25 cellular contexts compared by ENCODE assay signal in genomic region chr5:154612666-154613065, GRCh38.
DNase-seq lines count a peak whose midpoint lies in the region; ATAC-seq, FAIRE-seq and TF ChIP-seq lines count a peak whose summit lies in the region.
"Had no signal": no experiment of that assay in that cellular context is flagged by ENCODE, and none has a peak within 500 bp of the region (broad histone marks: within the 10 kb centered on the region; RNA-seq: fewer than 3 reads in every experiment).

No MANE protein-coding gene starts in this region.

- peak; percentile 31 for ATAC-seq in foreskin keratinocyte
- ATAC-seq in upper lobe of left lung (ENCODE audit: low FRiP score in 2 of 2): no peak
- ATAC-seq: A549, GM12878 had no signal

- in situ Hi-C loops in transverse colon (cut with MboI; ENCODE audit: low pct_ligation_motif_present in 1 of 4, low pct_unique_long_range_greater_than_20kb in 1 of 4, low sequenced_read_pairs in 3 of 4): loop anchor here in 3 of 4 donors (25.0 kb wide), 2 partner anchors 625 to 650 kb away; no protein-coding TSS in a partner anchor

- TF ChIP-seq CTCF in bronchial epithelial cell (IDR thresholded peaks at IDR 0.05; ENCODE audit: insufficient read depth, low read length, severe bottlenecking) (no peak), foreskin keratinocyte (conservative IDR thresholded peaks at IDR 0.05) (no peak), upper lobe of left lung (IDR thresholded peaks at IDR 0.05) (no peak), transverse colon (IDR thresholded peaks at IDR 0.05) (no peak), esophagus squamous epithelium (IDR thresholded peaks at IDR 0.05) (no peak)

- H3K4me1 ChIP-seq in foreskin keratinocyte (no peaks in the 10 kb centered on the region), upper lobe of left lung (peaks cover 11 to 18% (median 15%) of the 10 kb centered on the region in 4 donors), transverse colon (peaks cover 9 to 14% (median 13%) of the 10 kb centered on the region in 4 donors), esophagus squamous epithelium (peaks cover 9 to 25% (median 12%) of the 10 kb centered on the region in 3 donors)

- 86 to 88% methylated on average over 5 of the region's 5 CpGs for WGBS in upper lobe of left lung, 2 donors
- WGBS in transverse colon (ENCODE audit: low coverage in 1 of 2), 2 donors: 52 to 61% methylated on average over 2 to 5 of the region's 5 CpGs
- WGBS in esophagus squamous epithelium, 2 donors: 44 to 62% methylated on average over 5 of the region's 5 CpGs

- H3K27ac ChIP-seq in foreskin keratinocyte: no peak overlapping the region
- H3K27ac ChIP-seq in upper lobe of left lung: no peak overlapping the region
- no peak overlapping the region for H3K27ac ChIP-seq in transverse colon
- no peak overlapping the region for H3K27ac ChIP-seq in esophagus squamous epithelium
- H3K27ac ChIP-seq: 22Rv1, A549, BLaER1 had no signal

- intact Hi-C loops in transverse colon (cut with DNase I; ENCODE audit: low total_unique reads): no loop called here
- intact Hi-C loops in esophagus squamous epithelium (cut with DNase I): no loop called here

- H3K9me3 ChIP-seq in upper lobe of left lung (no peaks in the 10 kb centered on the region), transverse colon (no peaks in the 10 kb centered on the region), esophagus squamous epithelium (no peaks in the 10 kb centered on the region)
- H3K9me3 ChIP-seq: BE2C, BLaER1 had no signal

- no peaks in the 10 kb centered on the region for H3K36me3 ChIP-seq in bronchial epithelial cell (ENCODE audit: control insufficient read depth, insufficient read depth, low read length)
- H3K36me3 ChIP-seq in upper lobe of left lung: no peaks in the 10 kb centered on the region
- H3K36me3 ChIP-seq in transverse colon: no peaks in the 10 kb centered on the region
- H3K36me3 ChIP-seq in esophagus squamous epithelium: no peaks in the 10 kb centered on the region
- H3K36me3 ChIP-seq: BE2C, BLaER1 had no signal

- H3K4me3 ChIP-seq in bronchial epithelial cell (ENCODE audit: low read depth, low read length) (no peak overlapping the region), upper lobe of left lung (no peak overlapping the region), transverse colon (no peak overlapping the region), esophagus squamous epithelium (no peak overlapping the region)
- H3K4me3 ChIP-seq: A549, BLaER1, GM12878 had no signal

- H3K27me3 ChIP-seq in bronchial epithelial cell (ENCODE audit: control insufficient read depth, insufficient read depth, low read length) (peaks cover 15% of the 10 kb centered on the region), foreskin keratinocyte (peaks cover 54% of the 10 kb centered on the region), upper lobe of left lung (peaks cover 0 to 12% (median 7%) of the 10 kb centered on the region in 4 donors), transverse colon (peaks cover 70% of the 10 kb centered on the region), esophagus squamous epithelium (peaks cover 0 to 80% (median 2%) of the 10 kb centered on the region in 4 donors)
- H3K27me3 ChIP-seq: BE2C had no signal

- FAIRE-seq in bronchial epithelial cell (lab: Jason Lieb, UNC): no peak
- FAIRE-seq: A549, GM12878, GM12892, GM18507 had no signal

- DNase-seq in RKO (ENCODE audit: low spot score) (peak; percentile 47), bronchial epithelial cell (ENCODE audit: low read depth) (peak; percentile 54), foreskin keratinocyte (no peak), upper lobe of left lung (no peak), transverse colon (no peak), esophagus squamous epithelium (lab: John Stamatoyannopoulos, UW) (no peak)
- DNase-seq: BE2C; C1 segment of cervical spinal cord; CD4-positive, alpha-beta memory T cell; CD4-positive, CD25-positive, alpha-beta regulatory T cell; CD8-positive, alpha-beta memory T cell; COR-L47; DMS 273 treated with DMSO at 0.1 percent for 48 hours; DMS153; DMS53; DMS79; DND-41; EL; GDM1 had no signal

- TF ChIP-seq EP300 in upper lobe of left lung (IDR thresholded peaks at IDR 0.05) (no peak), transverse colon (IDR thresholded peaks at IDR 0.05; ENCODE audit: low read depth) (no peak)

- TF ChIP-seq POLR2A in upper lobe of left lung (IDR thresholded peaks at IDR 0.05): no peak
- TF ChIP-seq POLR2A in transverse colon (IDR thresholded peaks at IDR 0.05): no peak
- TF ChIP-seq POLR2A in esophagus squamous epithelium (IDR thresholded peaks at IDR 0.05): no peak

Comparison
In these comparisons a context has a peak if more than half of its experiments do, and no peak if none do; other contexts are left out.
1. DNase-seq: peak in RKO (single experiment) and bronchial epithelial cell (single experiment); none in foreskin keratinocyte (0 of 2), upper lobe of left lung (0 of 2), transverse colon (single experiment) and esophagus squamous epithelium (single experiment).